28 cellular contexts compared by ENCODE assay signal in genomic region chr11:12778506-12778905, GRCh38.
DNase-seq lines count a peak whose midpoint lies in the region; ATAC-seq and TF ChIP-seq lines count a peak whose summit lies in the region.
"Had no signal": no experiment of that assay in that cellular context is flagged by ENCODE, and none has a peak within 500 bp of the region (broad histone marks: within the 10 kb centered on the region; RNA-seq: fewer than 3 reads in every experiment).

No MANE protein-coding gene starts in this region.

- no peak overlapping the region for H3K4me3 Mint-ChIP-seq in chondrocyte (ENCODE audit: unreplicated experiment)
- H3K4me3 Mint-ChIP-seq: brain; CD14-positive monocyte; neural crest cell; stimulated activated naive CD8-positive, alpha-beta T cell treated with anti-CD3 and anti-CD28 coated beads, Interleukin-15, amount 100 ng/mL, for 72 hours had no signal

- H3K4me2 ChIP-seq in smooth muscle cell, result no peak overlapping the region

- H3K27ac ChIP-seq in muscle layer of colon (ENCODE audit: low read depth, low read length) (peak overlapping the region; percentile 66), smooth muscle cell (ENCODE audit: low read depth) (peak overlapping the region; percentile 57)
- H3K27ac ChIP-seq: upper lobe of left lung had no signal

- H3K36me3 Mint-ChIP-seq in chondrocyte (ENCODE audit: low read depth), result peaks cover 5% of the 10 kb centered on the region
- H3K36me3 Mint-ChIP-seq: CD14-positive monocyte had no signal

- no peaks in the 10 kb centered on the region for H3K27me3 ChIP-seq in muscle layer of colon (ENCODE audit: control insufficient read depth in 1 of 2, insufficient read depth in 2 of 2, low read length in 2 of 2)
- H3K27me3 ChIP-seq in smooth muscle cell (ENCODE audit: low read depth), result no peaks in the 10 kb centered on the region
- H3K27me3 ChIP-seq: spleen, upper lobe of left lung had no signal

- H3K9me3 Mint-ChIP-seq in chondrocyte (ENCODE audit: low read depth), result peaks cover 4% of the 10 kb centered on the region
- H3K9me3 Mint-ChIP-seq: stimulated activated naive CD8-positive, alpha-beta T cell treated with anti-CD3 and anti-CD28 coated beads, Interleukin-15, amount 100 ng/mL, for 72 hours had no signal

- no peaks in the 10 kb centered on the region for H3K27me3 Mint-ChIP-seq in chondrocyte (ENCODE audit: low read depth)
- H3K27me3 Mint-ChIP-seq: brain had no signal

- H3K4me3 ChIP-seq in muscle layer of colon (ENCODE audit: low read depth in 1 of 2, low read length in 2 of 2) (no peak overlapping the region), smooth muscle cell (no peak overlapping the region)
- H3K4me3 ChIP-seq: spleen, upper lobe of left lung had no signal

- H3K36me3 ChIP-seq in muscle layer of colon (ENCODE audit: insufficient read depth, low read length) (no peaks in the 10 kb centered on the region), smooth muscle cell (ENCODE audit: low read depth) (peaks cover 7% of the 10 kb centered on the region)
- H3K36me3 ChIP-seq: spleen, upper lobe of left lung had no signal

- DNase-seq in EH (ENCODE audit: low read depth) (peak; percentile 50), chondrocyte (ENCODE audit: low spot score) (no peak), smooth muscle cell (lab: John Stamatoyannopoulos, UW; ENCODE audit: unreplicated experiment) (no peak), NCI-H2029 (lab: John Stamatoyannopoulos, UW) (no peak), hepatic stellate cell (ENCODE audit: low spot score) (no peak), GM03348 (ENCODE audit: low spot score) (no peak)
- DNase-seq: activated CD4-positive, alpha-beta T cell treated with anti-CD3 and anti-CD28 coated beads for 1 hour; activated gamma-delta T cell treated with Interleukin-2 at 50 U/mL for 16 hours; activated T-cell treated with anti-CD3 and anti-CD28 coated beads, Interleukin-2, amount 50 U/mL, for 1 hour; DMS 273 treated with DMSO at 0.1 percent for 48 hours; effector memory CD4-positive, alpha-beta T cell; glutamatergic neuron; Kasumi-1; midbrain; NCI-H2227 treated with DMSO at 0.1 percent for 48 hours; NCI-H774; OCI-M1; spleen; stimulated activated CD4-positive, alpha-beta T cell treated with anti-CD3 and anti-CD28 coated beads, Interleukin-4, amount 100 ng/mL, for 4 hours; stimulated activated naive CD8-positive, alpha-beta T cell treated with anti-CD3 and anti-CD28 coated beads, Interleukin-15, amount 100 ng/mL, for 72 hours; SW 1271; upper lobe of left lung had no signal

- no peak for ATAC-seq in GM18858 (IDR thresholded peaks at IDR 0.05; ENCODE audit: unreplicated experiment)
- ATAC-seq: Right ventricle myocardium inferior; stimulated activated naive CD8-positive, alpha-beta T cell treated with anti-CD3 and anti-CD28 coated beads, Interleukin-15, amount 100 ng/mL, for 72 hours had no signal

- no peak overlapping the region for H2AFZ ChIP-seq in smooth muscle cell (ENCODE audit: low read depth)

- peaks cover 100% of the 10 kb centered on the region for H3K79me2 ChIP-seq in smooth muscle cell (ENCODE audit: low read depth)

- H3K27ac Mint-ChIP-seq in chondrocyte (ENCODE audit: unreplicated experiment), result peak overlapping the region; percentile 74
- H3K27ac Mint-ChIP-seq: CD14-positive monocyte; stimulated activated naive CD8-positive, alpha-beta T cell treated with anti-CD3 and anti-CD28 coated beads, Interleukin-15, amount 100 ng/mL, for 72 hours had no signal

- TF ChIP-seq CTCF in chondrocyte (IDR thresholded peaks at IDR 0.05), result no peak
- no peak for TF ChIP-seq CTCF in smooth muscle cell (IDR thresholded peaks at IDR 0.05; ENCODE audit: borderline replicate concordance, insufficient read depth, poor library complexity, severe bottlenecking)

- peaks cover 9% of the 10 kb centered on the region for H3F3A ChIP-seq in smooth muscle cell (ENCODE audit: low read depth)

- peaks cover 73% of the 10 kb centered on the region for H4K20me1 ChIP-seq in smooth muscle cell (ENCODE audit: low read depth)

- no peak overlapping the region for H3K9ac ChIP-seq in muscle layer of colon (ENCODE audit: low read length)
- H3K9ac ChIP-seq in smooth muscle cell (ENCODE audit: low read depth), result no peak overlapping the region

- peaks cover 49% of the 10 kb centered on the region for H3K4me1 Mint-ChIP-seq in chondrocyte (ENCODE audit: low read depth)
- H3K4me1 Mint-ChIP-seq: CD14-positive monocyte; stimulated activated naive CD8-positive, alpha-beta T cell treated with anti-CD3 and anti-CD28 coated beads, Interleukin-15, amount 100 ng/mL, for 72 hours had no signal

- H3K4me1 ChIP-seq in muscle layer of colon (ENCODE audit: insufficient read depth, low read length) (peaks cover 44% of the 10 kb centered on the region), smooth muscle cell (ENCODE audit: low read depth) (peaks cover 10% of the 10 kb centered on the region)
- H3K4me1 ChIP-seq: spleen had no signal

- no peaks in the 10 kb centered on the region for H3K9me3 ChIP-seq in muscle layer of colon (ENCODE audit: low read length)
- peaks cover 4% of the 10 kb centered on the region for H3K9me3 ChIP-seq in smooth muscle cell (replicated peaks; ENCODE audit: low read depth)
- H3K9me3 ChIP-seq: spleen, upper lobe of left lung had no signal
